In genomic region chr4:168867128-168867527, GRCh38 we compare ENCODE assay signal across 18 cellular contexts.
"Had no signal": no experiment of that assay in that cellular context is flagged by ENCODE, and none has a peak within 500 bp of the region (broad histone marks: within the 10 kb centered on the region; RNA-seq: fewer than 3 reads in every experiment).

No MANE protein-coding gene starts in this region.

- ATAC-seq: activated CD4-positive, CD25-positive, alpha-beta regulatory T cell treated with anti-CD3 and anti-CD28 coated beads, Interleukin-2, amount 50 U/mL, for 24 hours; activated T-cell treated with anti-CD3 and anti-CD28 coated beads, Interleukin-2, amount 50 U/mL, for 72 hours; effector memory CD8-positive, alpha-beta T cell; left lung; naive thymus-derived CD4-positive, alpha-beta T cell; pancreas; right lobe of liver; stimulated activated naive B cell treated with anti-CD40 and anti-IgM and Interleukin-4, amounts not matched to agents 10 μg/mL and 1 μg/mL and 100 μg/mL, for 72 hours had no signal

- H3K27ac ChIP-seq: pancreas, right lobe of liver, thyroid gland had no signal

- H3K4me1 ChIP-seq: left lung, pancreas, right lobe of liver had no signal

- H3K27me3 ChIP-seq: heart right ventricle, left lung, pancreas, right lobe of liver, spleen, thyroid gland, uterus had no signal

- DNase-seq: activated CD4-positive, alpha-beta T cell treated with anti-CD3 and anti-CD28 coated beads, Interleukin-2, amount 10 ng/mL, durations not matched to agents 7 days and 5 days; activated CD8-positive, alpha-beta memory T cell treated with anti-CD3 and anti-CD28 coated beads, Interleukin-2, amount 50 U/mL, for 4 hours; activated effector memory CD4-positive, alpha-beta T cell treated with anti-CD3 and anti-CD28 coated beads, Interleukin-2, amount 50 U/mL, for 16 hours; activated naive CD4-positive, alpha-beta T cell treated with anti-CD3 and anti-CD28 coated beads, Interleukin-2, amount 50 U/mL, for 16 hours; activated T-cell treated with anti-CD3 and anti-CD28 coated beads, Interleukin-2, amount 50 U/mL, for 72 hours; effector memory CD8-positive, alpha-beta T cell; erythroblast; heart right ventricle; left lung; naive thymus-derived CD4-positive, alpha-beta T cell; pancreas; right lobe of liver; spleen; stimulated activated CD4-positive, alpha-beta T cell treated with anti-CD3 and anti-CD28 coated beads, Interleukin-4, amount 100 ng/mL, for 4 hours; stimulated activated naive B cell treated with anti-CD40 and anti-IgM and Interleukin-4, amounts not matched to agents 10 μg/mL and 1 μg/mL and 100 μg/mL, for 72 hours; thyroid gland; uterus had no signal

- H3K4me3 ChIP-seq: heart right ventricle, left lung, pancreas, right lobe of liver, spleen, thyroid gland, uterus had no signal

- H3K36me3 ChIP-seq: left lung, pancreas, right lobe of liver, thyroid gland, uterus had no signal

- H3K9me3 ChIP-seq: heart right ventricle, left lung, pancreas, right lobe of liver, spleen, thyroid gland, uterus had no signal
